Comparison of ENCODE assay signal across 8 cellular contexts in genomic region chr17:72683506-72684404, GRCh38.
A peak's percentile ranks its signal among the peaks of the same experiment; 100 is the strongest.
DNase-seq lines count a peak whose midpoint lies in the region; ATAC-seq, FAIRE-seq and TF ChIP-seq lines count a peak whose summit lies in the region.

No MANE protein-coding gene starts in this region.

- H3K4me2 ChIP-seq in A549 = peak overlapping the region; percentile 64

- H3K4me1 ChIP-seq in A549 = peaks cover 48% of the 10 kb centered on the region

- no peak for TF ChIP-seq CTCF in A549 (IDR thresholded peaks at IDR 0.05)

- ATAC-seq in A549 (peak; percentile 91 to 94), GM21723 (IDR thresholded peaks at IDR 0.05; ENCODE audit: unreplicated experiment) (no peak), GM18868 (IDR thresholded peaks at IDR 0.05; ENCODE audit: unreplicated experiment) (no peak), HG02642 (IDR thresholded peaks at IDR 0.05; ENCODE audit: poor library complexity, unreplicated experiment) (no peak)

- TF ChIP-seq EP300 in A549 (IDR thresholded peaks at IDR 0.05) = peak; percentile 96 to 97

- CTCF ChIA-PET in A549 (lab: Yijun Ruan, JAX) (interaction anchor here (0.6 to 10.4 kb wide), 25 partner anchors 10 to 572 kb away, joined by 3 to 76 read pairs (median 4); no protein-coding TSS in a partner anchor), HEK293T (lab: Yijun Ruan, JAX) (interaction anchor here (0.5 kb wide), 1 partner anchor 476 kb away, joined by 3 read pairs; no protein-coding TSS in a partner anchor)

- peak; percentile 57 to 80 for TF ChIP-seq RAD21 in A549 (conservative IDR thresholded peaks at IDR 0.05 in 1 of 2, IDR thresholded peaks at IDR 0.05 in 1 of 2)

- in situ Hi-C loops in SK-MEL-5 (cut with HindIII; ENCODE audit: low pct_unique_long_range_greater_than_20kb, low sequenced_read_pairs) = no loop called here

- TF ChIP-seq POLR2A in A549 (IDR thresholded peaks at IDR 0.05; ENCODE audit: low read length) = no peak

- DNase-seq in A549 (ENCODE audit: low read depth in 1 of 2, low spot score in 1 of 2) = peak; percentile 98 to 100
- peak; percentile 51 for DNase-seq in HEK293T (ENCODE audit: extremely low spot score)
- DNase-seq in SK-MEL-5 (ENCODE audit: low read depth, low spot score) = peak; percentile 70
- DNase-seq in iris pigment epithelial cell (ENCODE audit: low read depth) = peak; percentile 96
- DNase-seq in NCI-H446 (lab: John Stamatoyannopoulos, UW) = no peak

- H3K9me3 ChIP-seq in A549 = peaks cover 10% of the 10 kb centered on the region

- 3% methylated on average over 9 of the region's 10 CpGs for WGBS in A549 (ENCODE audit: missing lambda C conversion rate)

- peak; percentile 98 for FAIRE-seq in A549 (lab: Jason Lieb, UNC)

- peak overlapping the region; percentile 6; the same call in 1 of the 3 replicates for H3K4me3 ChIP-seq in A549

- H3K27ac ChIP-seq in A549 = peak overlapping the region; percentile 89 to 94

- POLR2A ChIA-PET in A549 (lab: Yijun Ruan, JAX) (interaction anchor here (0.6 to 5.9 kb wide), 10 partner anchors 13 to 329 kb away, joined by 3 to 82 read pairs (median 5); no protein-coding TSS in a partner anchor), HEK293T (lab: Yijun Ruan, JAX) (interaction anchor here (0.6 to 1.2 kb wide), 4 partner anchors 16 to 127 kb away, joined by 3 read pairs; no protein-coding TSS in a partner anchor)

TF ChIP-seq in A549, 52 proteins besides CTCF, POLR2A, EP300 and RAD21 (continues in another document):
- TF ChIP-seq RFX5 (IDR thresholded peaks at IDR 0.05) (no peak), MAZ (IDR thresholded peaks at IDR 0.05; ENCODE audit: borderline replicate concordance, low read depth, low read length) (no peak), RNF2 (IDR thresholded peaks at IDR 0.05; ENCODE audit: borderline replicate concordance, low read depth) (no peak), EHF (CRISPR knock-in tag; IDR thresholded peaks at IDR 0.05) (peak; percentile 76; the same call in 1 of the 2 replicates), HOXA7 (CRISPR knock-in tag; IDR thresholded peaks at IDR 0.05) (0 out of 2 replicates have a peak, but pooled peaks have one; percentile 24), KDM5A (IDR thresholded peaks at IDR 0.05) (no peak), NR3C1 (IDR thresholded peaks at IDR 0.05) (no peak), TP53 (CRISPR knock-in tag; IDR thresholded peaks at IDR 0.05) (no peak), SMC3 (IDR thresholded peaks at IDR 0.05) (peak; percentile 78), ZC3H11A (IDR thresholded peaks at IDR 0.05) (no peak), FOSB (CRISPR knock-in tag; IDR thresholded peaks at IDR 0.05) (no peak), HOXB13 (CRISPR knock-in tag; IDR thresholded peaks at IDR 0.05; ENCODE audit: low read depth) (peak; percentile 64; the same call in 1 of the 2 replicates), ZFP36 (IDR thresholded peaks at IDR 0.05; ENCODE audit: borderline replicate concordance, partially characterized antibody) (peak; percentile 40), FOSL2 (IDR thresholded peaks at IDR 0.05) (peak; percentile 99), FOSL2 (CRISPR knock-in tag; IDR thresholded peaks at IDR 0.05) (peak; percentile 100)
- TF ChIP-seq, protein P1, sequence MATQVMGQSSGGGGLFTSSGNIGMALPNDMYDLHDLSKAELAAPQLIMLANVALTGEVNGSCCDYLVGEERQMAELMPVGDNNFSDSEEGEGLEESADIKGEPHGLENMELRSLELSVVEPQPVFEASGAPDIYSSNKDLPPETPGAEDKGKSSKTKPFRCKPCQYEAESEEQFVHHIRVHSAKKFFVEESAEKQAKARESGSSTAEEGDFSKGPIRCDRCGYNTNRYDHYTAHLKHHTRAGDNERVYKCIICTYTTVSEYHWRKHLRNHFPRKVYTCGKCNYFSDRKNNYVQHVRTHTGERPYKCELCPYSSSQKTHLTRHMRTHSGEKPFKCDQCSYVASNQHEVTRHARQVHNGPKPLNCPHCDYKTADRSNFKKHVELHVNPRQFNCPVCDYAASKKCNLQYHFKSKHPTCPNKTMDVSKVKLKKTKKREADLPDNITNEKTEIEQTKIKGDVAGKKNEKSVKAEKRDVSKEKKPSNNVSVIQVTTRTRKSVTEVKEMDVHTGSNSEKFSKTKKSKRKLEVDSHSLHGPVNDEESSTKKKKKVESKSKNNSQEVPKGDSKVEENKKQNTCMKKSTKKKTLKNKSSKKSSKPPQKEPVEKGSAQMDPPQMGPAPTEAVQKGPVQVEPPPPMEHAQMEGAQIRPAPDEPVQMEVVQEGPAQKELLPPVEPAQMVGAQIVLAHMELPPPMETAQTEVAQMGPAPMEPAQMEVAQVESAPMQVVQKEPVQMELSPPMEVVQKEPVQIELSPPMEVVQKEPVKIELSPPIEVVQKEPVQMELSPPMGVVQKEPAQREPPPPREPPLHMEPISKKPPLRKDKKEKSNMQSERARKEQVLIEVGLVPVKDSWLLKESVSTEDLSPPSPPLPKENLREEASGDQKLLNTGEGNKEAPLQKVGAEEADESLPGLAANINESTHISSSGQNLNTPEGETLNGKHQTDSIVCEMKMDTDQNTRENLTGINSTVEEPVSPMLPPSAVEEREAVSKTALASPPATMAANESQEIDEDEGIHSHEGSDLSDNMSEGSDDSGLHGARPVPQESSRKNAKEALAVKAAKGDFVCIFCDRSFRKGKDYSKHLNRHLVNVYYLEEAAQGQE (IDR thresholded peaks at IDR 0.05) = peak; percentile 52
- TF ChIP-seq, protein P2, sequence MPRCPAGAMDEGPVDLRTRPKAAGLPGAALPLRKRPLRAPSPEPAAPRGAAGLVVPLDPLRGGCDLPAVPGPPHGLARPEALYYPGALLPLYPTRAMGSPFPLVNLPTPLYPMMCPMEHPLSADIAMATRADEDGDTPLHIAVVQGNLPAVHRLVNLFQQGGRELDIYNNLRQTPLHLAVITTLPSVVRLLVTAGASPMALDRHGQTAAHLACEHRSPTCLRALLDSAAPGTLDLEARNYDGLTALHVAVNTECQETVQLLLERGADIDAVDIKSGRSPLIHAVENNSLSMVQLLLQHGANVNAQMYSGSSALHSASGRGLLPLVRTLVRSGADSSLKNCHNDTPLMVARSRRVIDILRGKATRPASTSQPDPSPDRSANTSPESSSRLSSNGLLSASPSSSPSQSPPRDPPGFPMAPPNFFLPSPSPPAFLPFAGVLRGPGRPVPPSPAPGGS (IDR thresholded peaks at IDR 0.05) = peak; percentile 99

TF ChIP-seq in HEK293T, 16 proteins besides CTCF, POLR2A, EP300 and RAD21:
- no peak for TF ChIP-seq FOXA1 (IDR thresholded peaks at IDR 0.05)
- TF ChIP-seq CTBP1 (IDR thresholded peaks at IDR 0.05; ENCODE audit: borderline replicate concordance) = peak; percentile 36; the same call in 1 of the 2 replicates
TF ChIP-seq in HEK293T: peak in this region for 1.

Comparison
In these comparisons a context has a peak if more than half of its experiments do, and no peak if none do; other contexts are left out.
1. ATAC-seq: peak in A549 (2 of 2); none in GM21723 (single experiment), GM18868 (single experiment) and HG02642 (single experiment).
2. DNase-seq: peak in A549 (2 of 2), HEK293T (single experiment), SK-MEL-5 (single experiment) and iris pigment epithelial cell (single experiment); none in NCI-H446 (0 of 2).